Comparison of ENCODE assay signal across 25 cellular contexts in the genomic region with DNA sequence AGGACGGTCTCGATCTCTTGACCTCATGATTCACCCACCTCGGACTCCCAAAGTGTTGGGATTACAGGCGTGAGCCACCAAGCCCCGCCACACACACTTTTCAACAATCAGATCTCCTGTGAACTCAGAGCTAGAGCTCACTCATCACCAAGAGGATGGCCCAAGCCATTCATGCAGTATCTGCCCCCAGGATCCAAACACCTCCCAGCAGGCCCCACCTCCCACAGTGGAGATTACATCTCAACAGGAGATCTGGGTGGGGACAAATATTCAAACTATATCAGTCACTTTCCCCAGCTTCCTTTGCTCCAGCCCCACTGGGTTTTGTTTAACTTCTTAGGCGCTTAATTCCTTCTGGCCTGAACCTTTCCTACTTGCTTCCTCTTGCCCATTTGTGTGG.
"Had no signal": no experiment of that assay in that cellular context is flagged by ENCODE, and none has a peak within 500 bp of the region (broad histone marks: within the 10 kb centered on the region; RNA-seq: fewer than 3 reads in every experiment).

No MANE protein-coding gene starts in this region.

- H3K36me3 Mint-ChIP-seq: stimulated activated memory B cell treated with anti-CD40 and anti-IgM and Interleukin-4, amounts not matched to agents 10 μg/mL and 1 μg/mL and 100 μg/mL, for 72 hours; type B pancreatic cell had no signal

- H3K9me3 ChIP-seq: esophagus squamous epithelium, psoas muscle, sigmoid colon, uterus had no signal

- H3K36me3 ChIP-seq: esophagus squamous epithelium, sigmoid colon, uterus had no signal

- DNase-seq: activated CD4-positive, alpha-beta memory T cell treated with anti-CD3 and anti-CD28 coated beads, Interleukin-2, amount 10 ng/mL, durations not matched to agents 7 days and 5 days; activated CD4-positive, alpha-beta T cell treated with anti-CD3 and anti-CD28 coated beads for 48 hours; activated CD8-positive, alpha-beta memory T cell treated with anti-CD3 and anti-CD28 coated beads, Interleukin-2, amount 50 U/mL, for 48 hours; activated gamma-delta T cell; activated naive CD4-positive, alpha-beta T cell treated with anti-CD3 and anti-CD28 coated beads, Interleukin-2, amount 50 U/mL, for 16 hours; activated T-cell treated with anti-CD3 and anti-CD28 coated beads, Interleukin-2, amount 50 U/mL, for 24 hours; anterior cingulate cortex; esophagus squamous epithelium; foreskin melanocyte; occipital lobe; psoas muscle; sigmoid colon; small intestine; stimulated activated CD4-positive, alpha-beta T cell treated with anti-CD3 and anti-CD28 coated beads, Interleukin-4, amount 100 ng/mL, for 24 hours; stimulated activated CD8-positive, alpha-beta memory T cell treated with anti-CD3 and anti-CD28 coated beads, Interleukin-4, amount 100 ng/mL, for 48 hours; stimulated activated naive CD8-positive, alpha-beta T cell treated with anti-CD3 and anti-CD28 coated beads, Interleukin-15, amount 100 ng/mL, for 72 hours; uterus had no signal

- ATAC-seq: psoas muscle; stimulated activated memory B cell treated with anti-CD40 and anti-IgM and Interleukin-4, amounts not matched to agents 10 μg/mL and 1 μg/mL and 100 μg/mL, for 72 hours; stimulated activated naive CD8-positive, alpha-beta T cell treated with anti-CD3 and anti-CD28 coated beads, Interleukin-15, amount 100 ng/mL, for 72 hours had no signal

- H3K27me3 ChIP-seq: sigmoid colon, uterus had no signal

- H3K79me2 ChIP-seq: parathyroid adenoma had no signal

- H3K27ac ChIP-seq: epithelial cell of prostate, esophagus squamous epithelium, parathyroid adenoma, psoas muscle, sigmoid colon, uterus, VCaP had no signal

- H3K27me3 Mint-ChIP-seq: activated CD4-positive, alpha-beta memory T cell treated with anti-CD3 and anti-CD28 coated beads, Interleukin-2, amount 10 ng/mL, durations not matched to agents 7 days and 5 days; activated T-cell treated with anti-CD3 and anti-CD28 coated beads, Interleukin-2, amount 50 U/mL, for 24 hours; central memory CD8-positive, alpha-beta T cell; stimulated activated naive CD8-positive, alpha-beta T cell treated with anti-CD3 and anti-CD28 coated beads, Interleukin-15, amount 100 ng/mL, for 72 hours had no signal

- H3K4me3 Mint-ChIP-seq: activated CD4-positive, alpha-beta memory T cell treated with anti-CD3 and anti-CD28 coated beads, Interleukin-2, amount 10 ng/mL, durations not matched to agents 7 days and 5 days; activated T-cell treated with anti-CD3 and anti-CD28 coated beads, Interleukin-2, amount 50 U/mL, for 24 hours; central memory CD8-positive, alpha-beta T cell; dendritic cell treated with granulocyte-macrophage colony-stimulating factor and Interleukin-4, amounts not matched to agents 40 ng/mL and 50 ng/mL, for 4 days; stimulated activated memory B cell treated with anti-CD40 and anti-IgM and Interleukin-4, amounts not matched to agents 10 μg/mL and 1 μg/mL and 100 μg/mL, for 72 hours had no signal

- H3K4me3 ChIP-seq: esophagus squamous epithelium, psoas muscle, sigmoid colon, uterus had no signal

- H3K4me1 ChIP-seq: parathyroid adenoma, psoas muscle, uterus had no signal

- H3K9me3 Mint-ChIP-seq: central memory CD8-positive, alpha-beta T cell; neural crest cell; type B pancreatic cell had no signal

- H3K27ac Mint-ChIP-seq: activated CD4-positive, alpha-beta memory T cell treated with anti-CD3 and anti-CD28 coated beads, Interleukin-2, amount 10 ng/mL, durations not matched to agents 7 days and 5 days; activated T-cell treated with anti-CD3 and anti-CD28 coated beads, Interleukin-2, amount 50 U/mL, for 24 hours; stimulated activated memory B cell treated with anti-CD40 and anti-IgM and Interleukin-4, amounts not matched to agents 10 μg/mL and 1 μg/mL and 100 μg/mL, for 72 hours; stimulated activated naive CD8-positive, alpha-beta T cell treated with anti-CD3 and anti-CD28 coated beads, Interleukin-15, amount 100 ng/mL, for 72 hours; type B pancreatic cell had no signal
